Comparison of ENCODE assay signal across 24 cellular contexts in the genomic region with DNA sequence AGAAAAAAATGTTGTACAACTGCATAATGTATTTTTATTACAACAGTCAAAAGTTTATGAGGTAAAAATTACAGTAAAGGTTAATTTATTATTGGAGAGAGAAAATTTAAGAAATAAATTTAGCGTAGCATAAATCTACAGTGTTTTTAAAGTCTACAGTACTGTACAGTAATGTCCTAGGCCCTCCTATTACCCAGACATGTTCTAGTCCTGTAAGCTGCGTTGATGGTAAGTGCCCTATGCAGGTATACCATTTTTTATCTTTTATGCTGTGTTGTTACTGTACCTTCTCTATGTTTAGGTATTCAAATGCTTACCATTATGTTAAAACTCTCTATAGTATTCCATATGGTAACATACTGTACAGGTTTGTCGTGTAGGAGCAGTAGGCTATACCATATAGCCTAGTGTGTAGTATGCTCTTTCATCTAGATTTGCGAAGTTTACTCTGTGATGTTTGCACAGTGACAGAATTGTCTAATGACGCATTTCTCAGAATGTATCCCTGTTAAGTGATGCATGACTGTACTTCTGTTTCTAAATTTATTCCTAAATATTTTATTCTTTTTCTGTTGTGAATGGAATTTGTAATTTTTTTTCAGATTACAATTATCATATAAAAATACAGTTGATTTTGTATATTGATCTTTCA.
DNase-seq lines count a peak whose midpoint lies in the region; ATAC-seq, FAIRE-seq and TF ChIP-seq lines count a peak whose summit lies in the region.
"Had no signal": no experiment of that assay in that cellular context is flagged by ENCODE, and none has a peak within 500 bp of the region (broad histone marks: within the 10 kb centered on the region; RNA-seq: fewer than 3 reads in every experiment).

No MANE protein-coding gene starts in this region.

- ATAC-seq in GM18505 (IDR thresholded peaks at IDR 0.05; ENCODE audit: unreplicated experiment), result no peak
- ATAC-seq in GM21367 (IDR thresholded peaks at IDR 0.05; ENCODE audit: unreplicated experiment), result no peak
- ATAC-seq: activated CD8-positive, alpha-beta T cell treated with anti-CD3 and anti-CD28 coated beads, Interleukin-2, amount 10 ng/mL, durations not matched to agents 7 days and 5 days; T-cell had no signal

- FAIRE-seq in G401.6 (lab: Jason Lieb, UNC) (peak; percentile 47), RCC 7860 (lab: Jason Lieb, UNC) (peak; percentile 66), islet of Langerhans (lab: Jason Lieb, UNC) (peak; percentile 99)
- FAIRE-seq: astrocyte had no signal

- no peak for TF ChIP-seq POLR2A in GM18505 (IDR thresholded peaks at IDR 0.05; ENCODE audit: borderline replicate concordance, extremely low read depth, insufficient read depth, insufficient read length)

- DNase-seq in NCI-H2029 (lab: John Stamatoyannopoulos, UW) (peak; percentile 9), NCI-H2029 treated with DMSO at 0.1 percent for 48 hours (lab: John Stamatoyannopoulos, UW) (no peak), RCC 7860 (ENCODE audit: low spot score) (peak; percentile 22), foreskin melanocyte (no peak)
- DNase-seq: activated CD8-positive, alpha-beta T cell treated with anti-CD3 and anti-CD28 coated beads, Interleukin-2, amount 10 ng/mL, durations not matched to agents 7 days and 5 days; activated effector memory CD4-positive, alpha-beta T cell treated with anti-CD3 and anti-CD28 coated beads, Interleukin-2, amount 50 U/mL, for 16 hours; activated naive CD8-positive, alpha-beta T cell treated with anti-CD3 and anti-CD28 coated beads, Interleukin-2, amount 10 ng/mL, durations not matched to agents 7 days and 5 days; activated T-cell treated with anti-CD3 and anti-CD28 coated beads for 4 hours; Caco-2; cerebellar nuclear complex; foreskin fibroblast; IMR-90; left ventricle myocardium inferior; naive B cell; NCI-H1105; NCI-H2171; nucleus accumbens; T-cell; trophoblast cell had no signal

Comparison
In these comparisons a context has a peak if more than half of its experiments do, and no peak if none do; other contexts are left out.
1. DNase-seq: peak in NCI-H2029 (single experiment) and RCC 7860 (single experiment); none in NCI-H2029 treated with DMSO at 0.1 percent for 48 hours (single experiment) and foreskin melanocyte (single experiment).